In genomic region chr9:469672-470040, GRCh38 we compare ENCODE assay signal across 8 cellular contexts. TPM values are rescaled to one million over a fixed set of nuclear protein-coding genes. Genes with fewer than 3 reads are reported as not detected.
A peak's percentile ranks its signal among the peaks of the same experiment; 100 is the strongest.
DNase-seq lines count a peak whose midpoint lies in the region; ATAC-seq and TF ChIP-seq lines count a peak whose summit lies in the region.

No MANE protein-coding gene starts in this region.

- peak; percentile 39 for ATAC-seq in HG02759 (IDR thresholded peaks at IDR 0.05; ENCODE audit: unreplicated experiment)

- 32 to 40% methylated on average over 8 to 14 of the region's 19 CpGs for WGBS in mesodermal cell (ENCODE audit: insufficient coverage in 2 of 2), 2 experiments
- WGBS in urinary bladder, result 3% methylated on average over 19 of the region's 19 CpGs

- no peaks in the 10 kb centered on the region for H3K36me3 ChIP-seq in OCI-LY3 (replicated peaks; ENCODE audit: low read depth, low read length)
- H3K36me3 ChIP-seq in mesodermal cell (ENCODE audit: control insufficient read depth, insufficient read depth, low read length), result no peaks in the 10 kb centered on the region
- H3K36me3 ChIP-seq in urinary bladder (ENCODE audit: insufficient read depth), result no peaks in the 10 kb centered on the region

- peak; percentile 27 for DNase-seq in activated naive CD4-positive, alpha-beta T cell treated with Interleukin-2 at 50 U/mL for 16 hours
- no peak for DNase-seq in activated naive CD4-positive, alpha-beta T cell treated with anti-CD3 and anti-CD28 coated beads, Interleukin-2, amount 50 U/mL, for 16 hours
- DNase-seq in NK-92 (lab: John Stamatoyannopoulos, UW; ENCODE audit: unreplicated experiment), result no peak

- H3K9me3 ChIP-seq in OCI-LY3 (ENCODE audit: insufficient read depth, low read length) (no peaks in the 10 kb centered on the region), mesodermal cell (ENCODE audit: control insufficient read depth, low read length) (no peaks in the 10 kb centered on the region)

- no peaks in the 10 kb centered on the region for H3K27me3 ChIP-seq in OCI-LY3 (ENCODE audit: low read depth, low read length)

- H3K9ac ChIP-seq in OCI-LY3 (ENCODE audit: low read length), result peak overlapping the region; percentile 73

- H3K4me2 ChIP-seq in OCI-LY3 (ENCODE audit: low read length), result peak overlapping the region; percentile 92

- peak overlapping the region; percentile 98 for H2AFZ ChIP-seq in OCI-LY3 (ENCODE audit: low read depth, low read length)

- no peaks in the 10 kb centered on the region for H4K20me1 ChIP-seq in OCI-LY3 (ENCODE audit: insufficient read depth, low read length)

- H3K4me1 ChIP-seq in OCI-LY3 (ENCODE audit: low read length), result peaks cover 22% of the 10 kb centered on the region
- no peaks in the 10 kb centered on the region for H3K4me1 ChIP-seq in mesodermal cell (ENCODE audit: control insufficient read depth, insufficient read depth, low read length, poor library complexity, severe bottlenecking)
- H3K4me1 ChIP-seq in urinary bladder (ENCODE audit: insufficient read depth), result no peaks in the 10 kb centered on the region

- H3K79me2 ChIP-seq in OCI-LY3 (ENCODE audit: low read length), result no peaks in the 10 kb centered on the region; the same call in 1 of the 2 replicates

- H3K27ac ChIP-seq in OCI-LY3 (ENCODE audit: low read length) (peak overlapping the region; percentile 95), cingulate gyrus (ENCODE audit: low read depth, low read length) (peak overlapping the region; percentile 82), mesodermal cell (ENCODE audit: low read depth, low read length, severe bottlenecking) (peak overlapping the region; percentile 16), urinary bladder (ENCODE audit: low read depth) (peak overlapping the region; percentile 68)

- TF ChIP-seq CTCF in OCI-LY3 (IDR thresholded peaks at IDR 0.05; ENCODE audit: low read depth, low read length), result no peak

- H3K4me3 ChIP-seq in OCI-LY3 (ENCODE audit: low read length), result peak overlapping the region; percentile 86
- peak overlapping the region; percentile 40 for H3K4me3 ChIP-seq in mesodermal cell (ENCODE audit: extremely low read depth, insufficient read depth, low read length, poor library complexity, severe bottlenecking)
- peak overlapping the region; percentile 46 for H3K4me3 ChIP-seq in urinary bladder (ENCODE audit: low read depth, low read length)

RNA-seq across cellular contexts. Expression of gene KANK1, which starts 34.8 kb away (rescaled TPM):
- polyA plus RNA-seq in mesodermal cell (2013, experiment 1 of 2), result 12.8 TPM
- 12.8 TPM for polyA plus RNA-seq in mesodermal cell (2013, experiment 2 of 2)
- 78.4 TPM for total RNA-seq in urinary bladder
- polyA plus RNA-seq in urinary bladder, result 85.5 TPM

Comparison
In these comparisons a context has a peak if more than half of its experiments do, and no peak if none do; other contexts are left out.
1. H3K27ac ChIP-seq: peak in every context shown above with its lines; median percentile 95 in OCI-LY3; 82 in cingulate gyrus; 68 in urinary bladder; 16 in mesodermal cell.